In the genomic region with DNA sequence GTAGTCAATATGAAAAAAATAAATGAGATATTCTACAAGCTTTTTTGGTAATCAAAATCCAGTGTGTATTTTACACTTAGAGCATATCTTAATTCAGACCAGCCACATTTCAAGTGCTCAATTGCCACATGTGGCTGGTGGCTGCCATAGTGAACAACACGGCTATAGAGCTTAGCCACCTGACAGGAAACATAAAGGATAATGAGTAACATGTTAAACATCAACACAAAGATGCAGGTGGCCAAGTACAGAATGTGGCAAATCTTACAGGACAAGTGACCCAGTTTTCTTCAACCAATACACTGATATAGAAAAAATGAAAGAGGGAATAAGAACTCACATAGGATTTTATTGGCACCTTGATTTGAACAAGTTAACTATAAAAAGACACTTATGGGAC, we compare ENCODE assay signal across 1 cellular context.
TF ChIP-seq lines count a peak whose summit lies in the region.

No MANE protein-coding gene starts in this region.

TF ChIP-seq in SK-N-SH treated with all-trans-retinoic acid at 6 μM for 48 hours, 23 proteins besides CTCF, POLR2A, EP300 and RAD21 (continued from another document):
- TF ChIP-seq, protein P1, sequence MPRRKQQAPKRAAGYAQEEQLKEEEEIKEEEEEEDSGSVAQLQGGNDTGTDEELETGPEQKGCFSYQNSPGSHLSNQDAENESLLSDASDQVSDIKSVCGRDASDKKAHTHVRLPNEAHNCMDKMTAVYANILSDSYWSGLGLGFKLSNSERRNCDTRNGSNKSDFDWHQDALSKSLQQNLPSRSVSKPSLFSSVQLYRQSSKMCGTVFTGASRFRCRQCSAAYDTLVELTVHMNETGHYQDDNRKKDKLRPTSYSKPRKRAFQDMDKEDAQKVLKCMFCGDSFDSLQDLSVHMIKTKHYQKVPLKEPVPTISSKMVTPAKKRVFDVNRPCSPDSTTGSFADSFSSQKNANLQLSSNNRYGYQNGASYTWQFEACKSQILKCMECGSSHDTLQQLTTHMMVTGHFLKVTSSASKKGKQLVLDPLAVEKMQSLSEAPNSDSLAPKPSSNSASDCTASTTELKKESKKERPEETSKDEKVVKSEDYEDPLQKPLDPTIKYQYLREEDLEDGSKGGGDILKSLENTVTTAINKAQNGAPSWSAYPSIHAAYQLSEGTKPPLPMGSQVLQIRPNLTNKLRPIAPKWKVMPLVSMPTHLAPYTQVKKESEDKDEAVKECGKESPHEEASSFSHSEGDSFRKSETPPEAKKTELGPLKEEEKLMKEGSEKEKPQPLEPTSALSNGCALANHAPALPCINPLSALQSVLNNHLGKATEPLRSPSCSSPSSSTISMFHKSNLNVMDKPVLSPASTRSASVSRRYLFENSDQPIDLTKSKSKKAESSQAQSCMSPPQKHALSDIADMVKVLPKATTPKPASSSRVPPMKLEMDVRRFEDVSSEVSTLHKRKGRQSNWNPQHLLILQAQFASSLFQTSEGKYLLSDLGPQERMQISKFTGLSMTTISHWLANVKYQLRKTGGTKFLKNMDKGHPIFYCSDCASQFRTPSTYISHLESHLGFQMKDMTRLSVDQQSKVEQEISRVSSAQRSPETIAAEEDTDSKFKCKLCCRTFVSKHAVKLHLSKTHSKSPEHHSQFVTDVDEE (CRISPR knock-in tag; IDR thresholded peaks at IDR 0.05), result no peak
- TF ChIP-seq ZNF565 (CRISPR knock-in tag; conservative IDR thresholded peaks at IDR 0.05; ENCODE audit: low read depth) (no peak), ZNF70 (CRISPR knock-in tag; IDR thresholded peaks at IDR 0.05) (no peak), ZFP3 (CRISPR knock-in tag; IDR thresholded peaks at IDR 0.05) (no peak), OSR1 (CRISPR knock-in tag; IDR thresholded peaks at IDR 0.05) (no peak), GLIS3 (CRISPR knock-in tag; IDR thresholded peaks at IDR 0.05) (no peak), TCF4 (CRISPR knock-in tag; IDR thresholded peaks at IDR 0.05; ENCODE audit: borderline replicate concordance) (no peak), RARB (CRISPR knock-in tag; IDR thresholded peaks at IDR 0.05) (no peak)
- TF ChIP-seq, protein P2, sequence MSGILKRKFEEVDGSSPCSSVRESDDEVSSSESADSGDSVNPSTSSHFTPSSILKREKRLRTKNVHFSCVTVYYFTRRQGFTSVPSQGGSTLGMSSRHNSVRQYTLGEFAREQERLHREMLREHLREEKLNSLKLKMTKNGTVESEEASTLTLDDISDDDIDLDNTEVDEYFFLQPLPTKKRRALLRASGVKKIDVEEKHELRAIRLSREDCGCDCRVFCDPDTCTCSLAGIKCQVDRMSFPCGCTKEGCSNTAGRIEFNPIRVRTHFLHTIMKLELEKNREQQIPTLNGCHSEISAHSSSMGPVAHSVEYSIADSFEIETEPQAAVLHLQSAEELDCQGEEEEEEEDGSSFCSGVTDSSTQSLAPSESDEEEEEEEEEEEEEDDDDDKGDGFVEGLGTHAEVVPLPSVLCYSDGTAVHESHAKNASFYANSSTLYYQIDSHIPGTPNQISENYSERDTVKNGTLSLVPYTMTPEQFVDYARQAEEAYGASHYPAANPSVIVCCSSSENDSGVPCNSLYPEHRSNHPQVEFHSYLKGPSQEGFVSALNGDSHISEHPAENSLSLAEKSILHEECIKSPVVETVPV (CRISPR knock-in tag; IDR thresholded peaks at IDR 0.05), result no peak
- TF ChIP-seq, protein P3, sequence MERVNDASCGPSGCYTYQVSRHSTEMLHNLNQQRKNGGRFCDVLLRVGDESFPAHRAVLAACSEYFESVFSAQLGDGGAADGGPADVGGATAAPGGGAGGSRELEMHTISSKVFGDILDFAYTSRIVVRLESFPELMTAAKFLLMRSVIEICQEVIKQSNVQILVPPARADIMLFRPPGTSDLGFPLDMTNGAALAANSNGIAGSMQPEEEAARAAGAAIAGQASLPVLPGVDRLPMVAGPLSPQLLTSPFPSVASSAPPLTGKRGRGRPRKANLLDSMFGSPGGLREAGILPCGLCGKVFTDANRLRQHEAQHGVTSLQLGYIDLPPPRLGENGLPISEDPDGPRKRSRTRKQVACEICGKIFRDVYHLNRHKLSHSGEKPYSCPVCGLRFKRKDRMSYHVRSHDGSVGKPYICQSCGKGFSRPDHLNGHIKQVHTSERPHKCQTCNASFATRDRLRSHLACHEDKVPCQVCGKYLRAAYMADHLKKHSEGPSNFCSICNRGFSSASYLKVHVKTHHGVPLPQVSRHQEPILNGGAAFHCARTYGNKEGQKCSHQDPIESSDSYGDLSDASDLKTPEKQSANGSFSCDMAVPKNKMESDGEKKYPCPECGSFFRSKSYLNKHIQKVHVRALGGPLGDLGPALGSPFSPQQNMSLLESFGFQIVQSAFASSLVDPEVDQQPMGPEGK (CRISPR knock-in tag; IDR thresholded peaks at IDR 0.05; ENCODE audit: borderline replicate concordance), result no peak
- TF ChIP-seq, protein P4, sequence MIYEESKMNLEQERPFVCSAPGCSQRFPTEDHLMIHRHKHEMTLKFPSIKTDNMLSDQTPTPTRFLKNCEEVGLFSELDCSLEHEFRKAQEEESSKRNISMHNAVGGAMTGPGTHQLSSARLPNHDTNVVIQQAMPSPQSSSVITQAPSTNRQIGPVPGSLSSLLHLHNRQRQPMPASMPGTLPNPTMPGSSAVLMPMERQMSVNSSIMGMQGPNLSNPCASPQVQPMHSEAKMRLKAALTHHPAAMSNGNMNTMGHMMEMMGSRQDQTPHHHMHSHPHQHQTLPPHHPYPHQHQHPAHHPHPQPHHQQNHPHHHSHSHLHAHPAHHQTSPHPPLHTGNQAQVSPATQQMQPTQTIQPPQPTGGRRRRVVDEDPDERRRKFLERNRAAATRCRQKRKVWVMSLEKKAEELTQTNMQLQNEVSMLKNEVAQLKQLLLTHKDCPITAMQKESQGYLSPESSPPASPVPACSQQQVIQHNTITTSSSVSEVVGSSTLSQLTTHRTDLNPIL (CRISPR knock-in tag; IDR thresholded peaks at IDR 0.05; ENCODE audit: low read depth), result no peak
